Comparison of ENCODE assay signal across 1 cellular context in genomic region chr1:53313556-53313955, GRCh38.
TF ChIP-seq lines count a peak whose summit lies in the region.

No MANE protein-coding gene starts in this region.

TF ChIP-seq in GM23338, 12 proteins besides CTCF, POLR2A, EP300 and RAD21:
- TF ChIP-seq REST (IDR thresholded peaks at IDR 0.05; ENCODE audit: unreplicated experiment) (no peak), ZNF331 (CRISPR knock-in tag; IDR thresholded peaks at IDR 0.05; ENCODE audit: low read depth) (no peak), JUNB (IDR thresholded peaks at IDR 0.05; ENCODE audit: unreplicated experiment) (no peak), ZNF114 (CRISPR knock-in tag; IDR thresholded peaks at IDR 0.05) (no peak), NANOG (IDR thresholded peaks at IDR 0.05; ENCODE audit: borderline replicate concordance) (no peak), CREB1 (CRISPR knock-in tag; IDR thresholded peaks at IDR 0.05; ENCODE audit: low read depth) (no peak), ZNF462 (CRISPR knock-in tag; IDR thresholded peaks at IDR 0.05) (no peak), EZH2 (IDR thresholded peaks at IDR 0.05; ENCODE audit: low read depth, unreplicated experiment) (no peak), STAT1 (IDR thresholded peaks at IDR 0.05; ENCODE audit: unreplicated experiment) (no peak), POLR2AphosphoS5 (IDR thresholded peaks at IDR 0.05; ENCODE audit: low read depth) (no peak), ETS1 (IDR thresholded peaks at IDR 0.05) (no peak), EZH2phosphoT487 (IDR thresholded peaks at IDR 0.05; ENCODE audit: unreplicated experiment) (no peak)
